ENCODE assay signal across 9 cellular contexts in genomic region chr14:95460647-95461478, GRCh38. TPM values are rescaled to one million over a fixed set of nuclear protein-coding genes. Genes with fewer than 3 reads are reported as not detected.
DNase-seq lines count a peak whose midpoint lies in the region; ATAC-seq and TF ChIP-seq lines count a peak whose summit lies in the region.
"Had no signal": no experiment of that assay in that cellular context is flagged by ENCODE, and none has a peak within 500 bp of the region (broad histone marks: within the 10 kb centered on the region; RNA-seq: fewer than 3 reads in every experiment).

No MANE protein-coding gene starts in this region.

- no peaks in the 10 kb centered on the region for H3K9me2 ChIP-seq in GM23248 (ENCODE audit: insufficient read depth)

- ATAC-seq in GM19455 (IDR thresholded peaks at IDR 0.05; ENCODE audit: unreplicated experiment) = no peak
- ATAC-seq: Panc1 had no signal

- no peak for TF ChIP-seq CTCF in endothelial cell (IDR thresholded peaks at IDR 0.05; ENCODE audit: unreplicated experiment)
- TF ChIP-seq CTCF in coronary artery (IDR thresholded peaks at IDR 0.05) = no peak
- TF ChIP-seq CTCF in breast epithelium (IDR thresholded peaks at IDR 0.05) = no peak

- no peaks in the 10 kb centered on the region for H3K27me3 ChIP-seq in GM23248 (replicated peaks; ENCODE audit: insufficient read depth)
- no peaks in the 10 kb centered on the region for H3K27me3 ChIP-seq in breast epithelium

- TF ChIP-seq POLR2A in breast epithelium (IDR thresholded peaks at IDR 0.05) = no peak

- H3F3A ChIP-seq in GM23248 (ENCODE audit: insufficient read depth) = no peaks in the 10 kb centered on the region

- no peaks in the 10 kb centered on the region for H3K36me3 Mint-ChIP-seq in endothelial cell (ENCODE audit: low read depth, unreplicated experiment)

- H3K27ac Mint-ChIP-seq in endothelial cell (ENCODE audit: unreplicated experiment) = no peak overlapping the region

- H4K20me1 ChIP-seq in GM23248 (ENCODE audit: insufficient read depth) = no peaks in the 10 kb centered on the region

- H3K9ac ChIP-seq in GM23248 = no peak overlapping the region

- no peak overlapping the region for H2AFZ ChIP-seq in GM23248

- H3K27me3 Mint-ChIP-seq in endothelial cell (ENCODE audit: unreplicated experiment) = peaks cover 6% of the 10 kb centered on the region

- no peak overlapping the region for H3K4me3 ChIP-seq in GM23248
- no peak overlapping the region for H3K4me3 ChIP-seq in coronary artery
- no peak overlapping the region for H3K4me3 ChIP-seq in breast epithelium

- no peak overlapping the region for H3K4me2 ChIP-seq in GM23248 (ENCODE audit: unreplicated experiment)

- H3K9me3 Mint-ChIP-seq in endothelial cell (ENCODE audit: unreplicated experiment) = no peaks in the 10 kb centered on the region

- in situ Hi-C loops in GM23248 (cut with MboI) = no loop called here

- intact Hi-C loops in breast epithelium (cut with DNase I; ENCODE audit: low total_unique reads) = no loop called here

- H3K9me3 ChIP-seq in GM23248 (ENCODE audit: low read depth) = no peaks in the 10 kb centered on the region
- no peaks in the 10 kb centered on the region for H3K9me3 ChIP-seq in breast epithelium

- peaks cover 5% of the 10 kb centered on the region; the same call in 1 of the 2 replicates for H3K4me1 ChIP-seq in GM23248 (ENCODE audit: insufficient read depth)
- no peaks in the 10 kb centered on the region for H3K4me1 ChIP-seq in breast epithelium

- peaks cover 13% of the 10 kb centered on the region for H3K4me1 Mint-ChIP-seq in endothelial cell (ENCODE audit: unreplicated experiment)

- no peak overlapping the region for H3K4me3 Mint-ChIP-seq in endothelial cell (ENCODE audit: unreplicated experiment)

- no peaks in the 10 kb centered on the region for H3K79me2 ChIP-seq in GM23248 (ENCODE audit: insufficient read depth)

- no peak overlapping the region for H3K27ac ChIP-seq in GM23248
- H3K27ac ChIP-seq in coronary artery = peak overlapping the region in 1 of 2 donors; percentile 20
- no peak overlapping the region for H3K27ac ChIP-seq in breast epithelium

- DNase-seq in GM23248 = peak; percentile 94
- peak; percentile 94 for DNase-seq in NCI-H345 (lab: John Stamatoyannopoulos, UW)
- peak; percentile 14 for DNase-seq in endothelial cell (ENCODE audit: low spot score)
- peak in 52 of 56 donors; percentile 22 to 91 (median 68) for DNase-seq in nucleus accumbens (lab: John Stamatoyannopoulos, UW)
- no peak for DNase-seq in coronary artery (ENCODE audit: low spot score)
- DNase-seq in breast epithelium (ENCODE audit: low spot score in 2 of 2) = no peak
- no peak for DNase-seq in activated CD4-positive, alpha-beta T cell treated with anti-CD3 and anti-CD28 coated beads, Interleukin-2, amount 50 U/mL, for 4 hours

- H3K36me3 ChIP-seq in GM23248 (ENCODE audit: low read depth) (no peaks in the 10 kb centered on the region), breast epithelium (no peaks in the 10 kb centered on the region)

- whole genome bisulfite sequencing in GM23248 (ENCODE audit: low coverage in 1 of 2, low lambda C conversion rate in 2 of 2, missing lambda C conversion rate in 2 of 2), 2 experiments = 25 to 26% methylated on average over 29 of the region's 29 CpGs

RNA-seq across cellular contexts. Expression of gene SYNE3, which starts 55.6 kb away (rescaled TPM):
- total RNA-seq in GM23248 (2014; rRNA removed; shearing (Covaris generic)) = 3.8 and 4.8 TPM in 2 replicates
- 1.2 TPM in 2 replicates for polyA plus RNA-seq in GM23248 (2016; fragmentation: Nextera tagmentation; extraction: Ambion mirVana)
- total RNA-seq in endothelial cell (ENCODE audit: unreplicated experiment) = 0.62 TPM
- total RNA-seq in breast epithelium = 100 to 1,000 TPM in 1 of 3 donors, 10 to 100 TPM in 2; 13.5 to 112 (median 22.0) TPM

Comparison
In these comparisons a context has a peak if more than half of its experiments do, and no peak if none do; other contexts are left out.
1. DNase-seq: peak in GM23248 (single experiment), NCI-H345 (single experiment), endothelial cell (single experiment) and nucleus accumbens (52 of 56); none in coronary artery (single experiment), breast epithelium (0 of 2) and activated CD4-positive, alpha-beta T cell treated with anti-CD3 and anti-CD28 coated beads, Interleukin-2, amount 50 U/mL, for 4 hours (0 of 2).